ENCODE assay signal across 21 cellular contexts in genomic region chr5:139504722-139505121, GRCh38. TPM values are rescaled to one million over a fixed set of nuclear protein-coding genes. Genes with fewer than 3 reads are reported as not detected.
"Had no signal": no experiment of that assay in that cellular context is flagged by ENCODE, and none has a peak within 500 bp of the region (broad histone marks: within the 10 kb centered on the region; RNA-seq: fewer than 3 reads in every experiment).

No MANE protein-coding gene starts in this region.

RNA-seq across cellular contexts. Expression of gene STING1, which starts 22.2 kb away (rescaled TPM):
- total RNA-seq: progenitor cell of endocrine pancreas had no signal

RNA-seq across cellular contexts. Expression of gene SMIM33, which starts 33.9 kb away (rescaled TPM):
- total RNA-seq: heart right ventricle, hepatocyte, left lung, lower lobe of right lung, mammary epithelial cell, mesothelial cell of epicardium, mononuclear cell, natural killer cell, omental fat pad, ovary, progenitor cell of endocrine pancreas, renal cortical epithelial cell, right atrium auricular region, right lobe of liver, skeletal muscle tissue, subcutaneous adipose tissue, suprapubic skin, thoracic aorta, upper lobe of right lung had no signal
- polyA plus RNA-seq: heart right ventricle, hepatocyte, immature natural killer cell, liver, mammary epithelial cell, ovary had no signal

RNA-seq across cellular contexts. Expression of gene ECSCR, which starts 42.2 kb away (rescaled TPM):
- total RNA-seq: mammary epithelial cell, mesothelial cell of epicardium, mononuclear cell, progenitor cell of endocrine pancreas had no signal
- polyA plus RNA-seq: mammary epithelial cell had no signal
